In genomic region chr7:96321670-96322372, GRCh38 we compare ENCODE assay signal across 8 cellular contexts. TPM values are rescaled to one million over a fixed set of nuclear protein-coding genes. Genes with fewer than 3 reads are reported as not detected.
A peak's percentile ranks its signal among the peaks of the same experiment; 100 is the strongest.
DNase-seq lines count a peak whose midpoint lies in the region; ATAC-seq and TF ChIP-seq lines count a peak whose summit lies in the region.

Gene SLC25A13, minus strand, starts transcription at chr7:96322098. Its CDS starts 142 bp downstream, at chr7:96321956.

- POLR2A ChIA-PET in activated CD4-positive, alpha-beta T cell treated with anti-CD3 and anti-CD28 coated beads, Interleukin-2, amount 10 ng/mL, durations not matched to agents 7 days and 5 days (lab: Charles Lee) = no interaction called here

- H3K27me3 Mint-ChIP-seq in activated CD4-positive, alpha-beta T cell treated with anti-CD3 and anti-CD28 coated beads, Interleukin-2, amount 10 ng/mL, durations not matched to agents 7 days and 5 days = peaks cover 2% of the 10 kb centered on the region

- peak within 1 kb of the TSS; percentile 92 for H3K27ac Mint-ChIP-seq in activated CD4-positive, alpha-beta T cell treated with anti-CD3 and anti-CD28 coated beads, Interleukin-2, amount 10 ng/mL, durations not matched to agents 7 days and 5 days

- H3K4me1 Mint-ChIP-seq in activated CD4-positive, alpha-beta T cell treated with anti-CD3 and anti-CD28 coated beads, Interleukin-2, amount 10 ng/mL, durations not matched to agents 7 days and 5 days = peaks cover 23% of the 10 kb centered on the region

- no peaks in the 10 kb centered on the region for H3K36me3 Mint-ChIP-seq in activated CD4-positive, alpha-beta T cell treated with anti-CD3 and anti-CD28 coated beads, Interleukin-2, amount 10 ng/mL, durations not matched to agents 7 days and 5 days (ENCODE audit: low read depth)

- no peaks in the 10 kb centered on the region for H3K9me3 Mint-ChIP-seq in activated CD4-positive, alpha-beta T cell treated with anti-CD3 and anti-CD28 coated beads, Interleukin-2, amount 10 ng/mL, durations not matched to agents 7 days and 5 days

- H3K4me3 ChIP-seq in left lung = peak within 1 kb of the TSS; percentile 97 to 99

- peaks cover 4 to 45% of the 10 kb centered on the region in 2 donors for H3K4me1 ChIP-seq in left lung

- H3K36me3 ChIP-seq in left lung = no peaks in the 10 kb centered on the region

- H3K4me3 Mint-ChIP-seq in activated CD4-positive, alpha-beta T cell treated with anti-CD3 and anti-CD28 coated beads, Interleukin-2, amount 10 ng/mL, durations not matched to agents 7 days and 5 days = peak within 1 kb of the TSS; percentile 86

- H3K9me3 ChIP-seq in left lung = no peaks in the 10 kb centered on the region

- ATAC-seq in GM19023 (IDR thresholded peaks at IDR 0.05; ENCODE audit: unreplicated experiment) (peak; percentile 86), HG03196 (IDR thresholded peaks at IDR 0.05; ENCODE audit: unreplicated experiment) (peak; percentile 80), left lung (peak; percentile 98)

- intact Hi-C loops in left lung (cut with DNase I) = no loop called here

- H3K27ac ChIP-seq in left lung = peak within 1 kb of the TSS; percentile 98 to 99

- TF ChIP-seq CTCF in left lung (IDR thresholded peaks at IDR 0.05) = peak in 1 of 2 donors; percentile 8

- DNase-seq in AML-193 (lab: John Stamatoyannopoulos, UW) = peak; percentile 96
- peak; percentile 80 to 81 for DNase-seq in NCI-H524 (lab: John Stamatoyannopoulos, UW)
- peak; percentile 60 for DNase-seq in activated CD4-positive, alpha-beta T cell treated with anti-CD3 and anti-CD28 coated beads, Interleukin-2, amount 10 ng/mL, durations not matched to agents 7 days and 5 days
- peak; percentile 57 for DNase-seq in dedifferentiated amniotic fluid mesenchymal stem cell (ENCODE audit: extremely low spot score)
- DNase-seq in left lung = peak; percentile 95 to 99
- DNase-seq in stimulated activated CD4-positive, alpha-beta T cell treated with anti-CD3 and anti-CD28 coated beads, Interleukin-4, amount 100 ng/mL, for 24 hours = peak; percentile 65

- CTCF ChIA-PET in activated CD4-positive, alpha-beta T cell treated with anti-CD3 and anti-CD28 coated beads, Interleukin-2, amount 10 ng/mL, durations not matched to agents 7 days and 5 days (lab: Charles Lee) = no interaction called here

- no peaks in the 10 kb centered on the region for H3K27me3 ChIP-seq in left lung

RNA-seq across cellular contexts. Expression of gene SLC25A13, which starts in this region (rescaled TPM):
- 1 to 10 TPM; 7.4 to 8.8 TPM for total RNA-seq in activated CD4-positive, alpha-beta T cell treated with anti-CD3 and anti-CD28 coated beads, Interleukin-2, amount 10 ng/mL, durations not matched to agents 7 days and 5 days
- total RNA-seq in left lung = 10 to 100 TPM; 20.2 to 41.2 TPM

Comparison
In these comparisons a context has a peak if more than half of its experiments do, and no peak if none do; other contexts are left out.
1. Peak in every context shown above with its lines: DNase-seq, ATAC-seq, H3K4me3 ChIP-seq and H3K27ac ChIP-seq.